In the genomic region with DNA sequence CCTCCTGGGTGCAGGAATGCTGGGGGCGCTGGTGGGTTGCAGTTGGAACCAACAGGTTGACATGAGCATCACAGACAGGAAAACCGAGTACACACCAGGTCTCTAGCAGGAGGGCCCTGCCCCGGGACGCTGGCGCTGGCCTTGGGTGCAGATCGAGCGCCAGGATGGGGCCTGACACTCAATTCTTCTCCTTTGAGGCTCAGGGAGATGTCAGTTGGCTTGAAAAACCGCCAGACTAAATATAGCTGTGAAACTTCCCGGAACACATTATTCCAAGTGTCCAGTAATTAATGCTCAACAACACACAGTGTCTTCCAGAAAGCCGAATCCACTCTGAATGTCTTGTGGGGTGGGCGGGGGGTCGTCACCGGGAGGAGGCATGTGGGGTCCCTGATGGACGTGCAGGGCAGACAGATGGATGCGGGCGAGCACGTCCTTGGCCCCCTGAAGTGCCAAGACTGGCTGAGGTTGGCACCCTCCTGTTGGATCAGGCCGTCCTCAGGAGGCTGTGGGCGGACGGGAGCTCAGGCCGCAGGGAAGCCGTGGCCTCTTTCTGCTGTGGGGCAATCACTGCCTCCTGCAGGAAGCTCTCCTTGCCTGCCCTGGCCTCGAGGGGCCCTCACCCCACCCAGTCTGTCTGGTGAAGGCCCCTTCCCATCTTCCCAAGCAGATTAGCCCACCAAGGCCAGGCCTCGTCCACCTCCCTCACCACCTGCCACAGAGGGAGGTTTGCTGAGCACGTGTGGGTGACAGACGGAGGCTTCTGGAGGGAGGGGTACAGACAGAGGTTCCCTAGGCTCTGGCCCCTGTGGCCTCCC, we compare ENCODE assay signal across 1 cellular context.
TF ChIP-seq lines count a peak whose summit lies in the region.

No MANE protein-coding gene starts in this region.

TF ChIP-seq in HCT116, 20 proteins besides CTCF, POLR2A, EP300 and RAD21 (continued from another document):
- TF ChIP-seq, protein P1, sequence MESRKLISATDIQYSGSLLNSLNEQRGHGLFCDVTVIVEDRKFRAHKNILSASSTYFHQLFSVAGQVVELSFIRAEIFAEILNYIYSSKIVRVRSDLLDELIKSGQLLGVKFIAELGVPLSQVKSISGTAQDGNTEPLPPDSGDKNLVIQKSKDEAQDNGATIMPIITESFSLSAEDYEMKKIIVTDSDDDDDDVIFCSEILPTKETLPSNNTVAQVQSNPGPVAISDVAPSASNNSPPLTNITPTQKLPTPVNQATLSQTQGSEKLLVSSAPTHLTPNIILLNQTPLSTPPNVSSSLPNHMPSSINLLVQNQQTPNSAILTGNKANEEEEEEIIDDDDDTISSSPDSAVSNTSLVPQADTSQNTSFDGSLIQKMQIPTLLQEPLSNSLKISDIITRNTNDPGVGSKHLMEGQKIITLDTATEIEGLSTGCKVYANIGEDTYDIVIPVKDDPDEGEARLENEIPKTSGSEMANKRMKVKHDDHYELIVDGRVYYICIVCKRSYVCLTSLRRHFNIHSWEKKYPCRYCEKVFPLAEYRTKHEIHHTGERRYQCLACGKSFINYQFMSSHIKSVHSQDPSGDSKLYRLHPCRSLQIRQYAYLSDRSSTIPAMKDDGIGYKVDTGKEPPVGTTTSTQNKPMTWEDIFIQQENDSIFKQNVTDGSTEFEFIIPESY (IDR thresholded peaks at IDR 0.05; ENCODE audit: extremely low read depth, insufficient replicate concordance, low read length), result no peak
- no peak for TF ChIP-seq SIN3A (IDR thresholded peaks at IDR 0.05; ENCODE audit: low read depth)
- TF ChIP-seq ZNF274 (IDR thresholded peaks at IDR 0.05; ENCODE audit: low read depth, low read length), result no peak
- TF ChIP-seq SP1 (IDR thresholded peaks at IDR 0.05; ENCODE audit: low read depth), result no peak
- no peak for TF ChIP-seq ZFX (IDR thresholded peaks at IDR 0.05)
- no peak for TF ChIP-seq CEBPB (IDR thresholded peaks at IDR 0.05; ENCODE audit: low read depth)
- no peak for TF ChIP-seq TCF7L2 (IDR thresholded peaks at IDR 0.05; ENCODE audit: borderline replicate concordance, extremely low read depth, insufficient read depth, insufficient read length)
- TF ChIP-seq POLR2AphosphoS5 (IDR thresholded peaks at IDR 0.05; ENCODE audit: low read depth, low read length), result no peak
- TF ChIP-seq, protein P2, sequence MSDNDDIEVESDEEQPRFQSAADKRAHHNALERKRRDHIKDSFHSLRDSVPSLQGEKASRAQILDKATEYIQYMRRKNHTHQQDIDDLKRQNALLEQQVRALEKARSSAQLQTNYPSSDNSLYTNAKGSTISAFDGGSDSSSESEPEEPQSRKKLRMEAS (IDR thresholded peaks at IDR 0.05), result no peak
- no peak for TF ChIP-seq EZH2 (IDR thresholded peaks at IDR 0.05)
- TF ChIP-seq, protein P3, sequence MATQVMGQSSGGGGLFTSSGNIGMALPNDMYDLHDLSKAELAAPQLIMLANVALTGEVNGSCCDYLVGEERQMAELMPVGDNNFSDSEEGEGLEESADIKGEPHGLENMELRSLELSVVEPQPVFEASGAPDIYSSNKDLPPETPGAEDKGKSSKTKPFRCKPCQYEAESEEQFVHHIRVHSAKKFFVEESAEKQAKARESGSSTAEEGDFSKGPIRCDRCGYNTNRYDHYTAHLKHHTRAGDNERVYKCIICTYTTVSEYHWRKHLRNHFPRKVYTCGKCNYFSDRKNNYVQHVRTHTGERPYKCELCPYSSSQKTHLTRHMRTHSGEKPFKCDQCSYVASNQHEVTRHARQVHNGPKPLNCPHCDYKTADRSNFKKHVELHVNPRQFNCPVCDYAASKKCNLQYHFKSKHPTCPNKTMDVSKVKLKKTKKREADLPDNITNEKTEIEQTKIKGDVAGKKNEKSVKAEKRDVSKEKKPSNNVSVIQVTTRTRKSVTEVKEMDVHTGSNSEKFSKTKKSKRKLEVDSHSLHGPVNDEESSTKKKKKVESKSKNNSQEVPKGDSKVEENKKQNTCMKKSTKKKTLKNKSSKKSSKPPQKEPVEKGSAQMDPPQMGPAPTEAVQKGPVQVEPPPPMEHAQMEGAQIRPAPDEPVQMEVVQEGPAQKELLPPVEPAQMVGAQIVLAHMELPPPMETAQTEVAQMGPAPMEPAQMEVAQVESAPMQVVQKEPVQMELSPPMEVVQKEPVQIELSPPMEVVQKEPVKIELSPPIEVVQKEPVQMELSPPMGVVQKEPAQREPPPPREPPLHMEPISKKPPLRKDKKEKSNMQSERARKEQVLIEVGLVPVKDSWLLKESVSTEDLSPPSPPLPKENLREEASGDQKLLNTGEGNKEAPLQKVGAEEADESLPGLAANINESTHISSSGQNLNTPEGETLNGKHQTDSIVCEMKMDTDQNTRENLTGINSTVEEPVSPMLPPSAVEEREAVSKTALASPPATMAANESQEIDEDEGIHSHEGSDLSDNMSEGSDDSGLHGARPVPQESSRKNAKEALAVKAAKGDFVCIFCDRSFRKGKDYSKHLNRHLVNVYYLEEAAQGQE (IDR thresholded peaks at IDR 0.05; ENCODE audit: low read depth), result no peak
- no peak for TF ChIP-seq SRF (IDR thresholded peaks at IDR 0.05; ENCODE audit: low read depth)
- no peak for TF ChIP-seq JUND (IDR thresholded peaks at IDR 0.05)
- no peak for TF ChIP-seq FOSL1 (IDR thresholded peaks at IDR 0.05; ENCODE audit: low read depth)
- TF ChIP-seq EZH2phosphoT487 (IDR thresholded peaks at IDR 0.05; ENCODE audit: borderline replicate concordance), result no peak
- TF ChIP-seq EGR1 (IDR thresholded peaks at IDR 0.05; ENCODE audit: low read depth), result no peak
